Comparison of ENCODE assay signal across 8 cellular contexts in the genomic region with DNA sequence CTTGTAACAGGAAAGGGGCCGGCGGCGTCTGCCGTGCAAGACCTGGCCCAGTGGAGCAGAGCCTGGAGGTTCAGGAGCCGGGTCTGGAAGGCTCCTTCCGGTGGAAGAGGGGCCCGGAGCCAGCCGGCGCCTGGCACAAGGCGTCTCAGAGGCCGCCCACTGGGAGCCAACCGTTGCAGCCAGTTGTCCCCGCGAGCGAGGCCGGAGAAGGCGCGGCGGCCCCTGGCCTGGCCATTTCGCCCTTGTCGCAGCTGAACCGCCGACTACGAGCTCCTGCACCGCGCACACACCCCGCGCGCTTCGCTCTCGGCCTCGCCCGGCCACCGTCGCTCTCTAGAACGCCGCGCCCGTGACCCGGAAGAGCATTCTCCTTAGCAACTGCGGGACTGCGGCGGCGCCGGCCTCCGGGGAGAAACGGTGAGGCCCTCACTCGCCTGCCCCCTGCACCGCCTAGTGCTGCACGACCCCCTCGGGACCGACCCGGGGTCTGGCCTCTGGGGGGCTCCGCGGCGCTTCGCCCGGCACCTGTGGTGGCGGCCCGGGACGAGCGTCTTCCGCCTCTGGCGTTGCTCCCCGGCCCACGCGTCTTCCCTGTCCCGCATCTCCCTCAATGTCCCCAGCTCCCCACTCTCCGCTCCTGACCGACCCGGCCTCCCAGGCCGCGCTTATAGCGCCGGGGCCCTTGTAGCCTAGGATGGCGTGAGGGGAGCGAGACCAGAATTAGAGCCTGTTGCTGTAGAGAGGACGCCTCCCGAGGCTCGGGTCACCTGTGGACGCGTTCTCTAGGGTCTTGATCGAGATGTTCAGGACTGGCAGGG. TPM values are rescaled to one million over a fixed set of nuclear protein-coding genes. Genes with fewer than 3 reads are reported as not detected.
A peak's percentile ranks its signal among the peaks of the same experiment; 100 is the strongest.
DNase-seq lines count a peak whose midpoint lies in the region; ATAC-seq, FAIRE-seq and TF ChIP-seq lines count a peak whose summit lies in the region.

A gene with protein sequence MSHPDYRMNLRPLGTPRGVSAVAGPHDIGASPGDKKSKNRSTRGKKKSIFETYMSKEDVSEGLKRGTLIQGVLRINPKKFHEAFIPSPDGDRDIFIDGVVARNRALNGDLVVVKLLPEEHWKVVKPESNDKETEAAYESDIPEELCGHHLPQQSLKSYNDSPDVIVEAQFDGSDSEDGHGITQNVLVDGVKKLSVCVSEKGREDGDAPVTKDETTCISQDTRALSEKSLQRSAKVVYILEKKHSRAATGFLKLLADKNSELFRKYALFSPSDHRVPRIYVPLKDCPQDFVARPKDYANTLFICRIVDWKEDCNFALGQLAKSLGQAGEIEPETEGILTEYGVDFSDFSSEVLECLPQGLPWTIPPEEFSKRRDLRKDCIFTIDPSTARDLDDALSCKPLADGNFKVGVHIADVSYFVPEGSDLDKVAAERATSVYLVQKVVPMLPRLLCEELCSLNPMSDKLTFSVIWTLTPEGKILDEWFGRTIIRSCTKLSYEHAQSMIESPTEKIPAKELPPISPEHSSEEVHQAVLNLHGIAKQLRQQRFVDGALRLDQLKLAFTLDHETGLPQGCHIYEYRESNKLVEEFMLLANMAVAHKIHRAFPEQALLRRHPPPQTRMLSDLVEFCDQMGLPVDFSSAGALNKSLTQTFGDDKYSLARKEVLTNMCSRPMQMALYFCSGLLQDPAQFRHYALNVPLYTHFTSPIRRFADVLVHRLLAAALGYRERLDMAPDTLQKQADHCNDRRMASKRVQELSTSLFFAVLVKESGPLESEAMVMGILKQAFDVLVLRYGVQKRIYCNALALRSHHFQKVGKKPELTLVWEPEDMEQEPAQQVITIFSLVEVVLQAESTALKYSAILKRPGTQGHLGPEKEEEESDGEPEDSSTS (plus strand): TSS at position 365 of the 818 bp plus-strand sequence. CDS start 53,215 bp downstream, outside the sequence.

- TF ChIP-seq CTCF in AG09309 (IDR thresholded peaks at IDR 0.05; ENCODE audit: control insufficient read depth, insufficient read depth, low read depth, low read length, missing control alignments) = no peak
- no peak for TF ChIP-seq CTCF in kidney (IDR thresholded peaks at IDR 0.05; ENCODE audit: borderline replicate concordance, extremely low read depth, insufficient read depth)

- ATAC-seq in GM19023 (IDR thresholded peaks at IDR 0.05; ENCODE audit: unreplicated experiment) (peak; percentile 94), HG03196 (IDR thresholded peaks at IDR 0.05; ENCODE audit: unreplicated experiment) (peak; percentile 90)

- no peaks in the 10 kb centered on the region for H3K9me3 ChIP-seq in kidney (ENCODE audit: control insufficient read depth in 1 of 2, low read length in 2 of 2)

- peak within 1 kb of the TSS; percentile 63 to 77 for H3K9ac ChIP-seq in kidney (ENCODE audit: low read length in 2 of 2)

- intact Hi-C loops in kidney (cut with DNase I) = no loop called here

- H3K4me1 ChIP-seq in kidney (ENCODE audit: control insufficient read depth in 1 of 2, insufficient read depth in 1 of 2, low read depth in 1 of 2, low read length in 2 of 2) = peaks cover 0 to 6% of the 10 kb centered on the region in 2 donors

- peak within 1 kb of the TSS; percentile 98 for H3K4me3 ChIP-seq in AG09309 (ENCODE audit: control insufficient read depth, low read depth, low read length)
- H3K4me3 ChIP-seq in kidney (ENCODE audit: low read length in 2 of 2) = peak within 1 kb of the TSS; percentile 88 to 90

- H3K36me3 ChIP-seq in kidney (ENCODE audit: control insufficient read depth in 1 of 2, insufficient read depth in 2 of 2, low read length in 2 of 2) = no peaks in the 10 kb centered on the region

- FAIRE-seq in kidney (lab: Jason Lieb, UNC) = no peak

- H3K27ac ChIP-seq in kidney (ENCODE audit: low read depth in 2 of 2, low read length in 2 of 2) = peak within 1 kb of the TSS; percentile 51 to 71

- DNase-seq in AG09309 (ENCODE audit: low read depth) = no peak
- DNase-seq in NCI-H345 (lab: John Stamatoyannopoulos, UW) = peak; percentile 81
- peak; percentile 80 for DNase-seq in activated CD4-positive, CD25-positive, alpha-beta regulatory T cell treated with anti-CD3 and anti-CD28 coated beads, Interleukin-2, amount 50 U/mL, for 72 hours
- DNase-seq in cerebellum (ENCODE audit: low spot score) = peak; percentile 83
- DNase-seq in kidney = peak; percentile 93
- DNase-seq in stimulated activated CD4-positive, alpha-beta T cell treated with anti-CD3 and anti-CD28 coated beads, Interleukin-15, amount 100 ng/mL, for 24 hours = peak; percentile 86

RNA-seq across cellular contexts. Expression of the gene that starts here (rescaled TPM):
- total RNA-seq in cerebellum = 44.3 TPM
- total RNA-seq in kidney = 47.7 TPM
- 12.3 TPM for polyA plus RNA-seq in kidney (ENCODE audit: insufficient read depth, low read depth, low replicate concordance)
